Comparison of ENCODE assay signal across 22 cellular contexts in the genomic region with DNA sequence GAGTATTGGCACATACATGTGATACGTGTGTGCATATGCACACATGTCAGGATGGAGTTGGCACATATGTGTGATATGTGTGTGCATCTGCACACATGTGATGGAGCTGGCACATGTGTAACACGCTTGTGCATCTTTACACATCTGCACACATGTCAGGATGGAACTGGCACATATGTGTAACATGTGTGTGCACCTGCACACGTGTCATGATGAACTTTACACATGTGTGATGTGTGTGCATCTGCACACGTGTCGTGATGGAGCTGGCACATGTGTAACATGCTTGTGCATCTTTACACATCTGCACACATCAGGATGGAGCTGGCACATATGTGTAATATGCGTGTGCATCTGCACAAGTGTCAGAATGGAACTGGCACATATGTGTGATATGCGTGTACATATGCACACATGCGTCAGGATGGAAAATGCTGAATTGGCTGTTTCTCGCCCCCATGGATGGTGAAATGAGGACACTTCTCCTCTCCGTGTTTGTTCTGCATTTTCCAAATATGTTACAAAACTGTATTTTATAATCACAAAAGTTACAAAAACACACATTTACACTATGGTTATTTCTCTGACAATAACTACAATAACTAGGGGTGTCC. TPM values are rescaled to one million over a fixed set of nuclear protein-coding genes. Genes with fewer than 3 reads are reported as not detected.
DNase-seq lines count a peak whose midpoint lies in the region; ATAC-seq, FAIRE-seq and TF ChIP-seq lines count a peak whose summit lies in the region.
"Had no signal": no experiment of that assay in that cellular context is flagged by ENCODE, and none has a peak within 500 bp of the region (broad histone marks: within the 10 kb centered on the region; RNA-seq: fewer than 3 reads in every experiment).

No MANE protein-coding gene starts in this region.

- H4K20me1 ChIP-seq in HepG2 (ENCODE audit: insufficient read depth, low read length): no peaks in the 10 kb centered on the region
- no peaks in the 10 kb centered on the region for H4K20me1 ChIP-seq in Karpas-422 (ENCODE audit: insufficient read depth, low read depth, low read length)

- H3K27me3 ChIP-seq in HepG2 (ENCODE audit: control insufficient read depth in 1 of 2, insufficient read depth in 2 of 2, low read length in 2 of 2) (no peaks in the 10 kb centered on the region; a peak in 1 of 5 replicates), pancreas (no peaks in the 10 kb centered on the region), Karpas-422 (ENCODE audit: low read length) (no peaks in the 10 kb centered on the region)
- H3K27me3 ChIP-seq: BE2C had no signal

- CTCF ChIA-PET in A549 (lab: Yijun Ruan, JAX) (interaction anchor here (1.6 to 7.4 kb wide), 5 partner anchors 11 to 460 kb away, joined by 3 to 91 read pairs (median 9); no protein-coding TSS in a partner anchor), HepG2 (lab: Yijun Ruan, JAX; ENCODE audit: low intra/inter-chr PET ratio, low total read pairs) (no interaction called here)

- H3K4me3 Mint-ChIP-seq in natural killer cell: no peak overlapping the region
- H3K4me3 Mint-ChIP-seq in effector memory CD8-positive, alpha-beta T cell: no peak overlapping the region
- H3K4me3 Mint-ChIP-seq: GM23338 had no signal

- intact Hi-C loops in HepG2 (cut with micrococcal nuclease; ENCODE audit: unreplicated experiment): no loop called here
- intact Hi-C loops in pancreas (cut with DNase I): no loop called here
- intact Hi-C loops in natural killer cell (cut with micrococcal nuclease): no loop called here

- H3K36me3 Mint-ChIP-seq in natural killer cell: no peaks in the 10 kb centered on the region
- peaks cover 4% of the 10 kb centered on the region for H3K36me3 Mint-ChIP-seq in effector memory CD8-positive, alpha-beta T cell (ENCODE audit: insufficient read depth)

- no peaks in the 10 kb centered on the region for H3K4me1 Mint-ChIP-seq in natural killer cell
- H3K4me1 Mint-ChIP-seq in effector memory CD8-positive, alpha-beta T cell (ENCODE audit: low read depth in 2 of 2): no peaks in the 10 kb centered on the region
- H3K4me1 Mint-ChIP-seq: GM23338 had no signal

- POLR2A ChIA-PET in A549 (lab: Yijun Ruan, JAX): no interaction called here
- POLR2A ChIA-PET in HepG2 (lab: Yijun Ruan, JAX): interaction anchor here (0.8 to 3.6 kb wide), 6 partner anchors 11 to 78 kb away, joined by 4 to 47 read pairs (median 9); partner anchors contain the start of gene SLC6A19

- no peaks in the 10 kb centered on the region for H3K9me3 ChIP-seq in A549
- no peaks in the 10 kb centered on the region for H3K9me3 ChIP-seq in HepG2 (ENCODE audit: low read length)
- H3K9me3 ChIP-seq in pancreas: no peaks in the 10 kb centered on the region
- no peaks in the 10 kb centered on the region for H3K9me3 ChIP-seq in Karpas-422 (ENCODE audit: low read length)
- H3K9me3 ChIP-seq: BE2C, HAP-1, SJSA1 had no signal

- H3K27ac ChIP-seq in A549 (no peak overlapping the region), VCaP (peak overlapping the region; percentile 74), HepG2 (ENCODE audit: extremely low read length, insufficient read depth, low read length) (peak overlapping the region; percentile 66), pancreas (peak overlapping the region; percentile 71 to 85 (median 78)), Karpas-422 (ENCODE audit: low read length) (no peak overlapping the region)
- H3K27ac ChIP-seq: SJSA1 had no signal

- H3K9ac ChIP-seq in HepG2 (ENCODE audit: insufficient read depth, low read depth, low read length): no peak overlapping the region
- no peak overlapping the region for H3K9ac ChIP-seq in Karpas-422 (ENCODE audit: low read length)

- no peaks in the 10 kb centered on the region for H3K79me2 ChIP-seq in HepG2 (ENCODE audit: insufficient read depth, low read length)
- no peaks in the 10 kb centered on the region for H3K79me2 ChIP-seq in Karpas-422 (ENCODE audit: low read length)

- in situ Hi-C loops in HepG2 (cut with HindIII; ENCODE audit: extremely low pct_ligation_motif_present, low pct_unique_long_range_greater_than_20kb): no loop called here

- H3K4me1 ChIP-seq in A549: no peaks in the 10 kb centered on the region
- peaks cover 89% of the 10 kb centered on the region for H3K4me1 ChIP-seq in HepG2 (ENCODE audit: insufficient read depth, low read length)
- peaks cover 63 to 68% (median 66%) of the 10 kb centered on the region in 3 donors for H3K4me1 ChIP-seq in pancreas
- H3K4me1 ChIP-seq in Karpas-422 (ENCODE audit: low read length): no peaks in the 10 kb centered on the region
- H3K4me1 ChIP-seq: HAP-1, SJSA1 had no signal

- H3K4me3 ChIP-seq in A549 (no peak overlapping the region), HepG2 (replicated peaks in 1 of 3; ENCODE audit: insufficient read depth in 1 of 3, low read depth in 2 of 3, low read length in 3 of 3) (peak overlapping the region in 1 of 3 experiments; percentile 5; a peak in 2 of 6 replicates), pancreas (no peak overlapping the region), Karpas-422 (ENCODE audit: low read length) (no peak overlapping the region)
- H3K4me3 ChIP-seq: GM23338, HAP-1, SJSA1 had no signal

- TF ChIP-seq CTCF in A549 (IDR thresholded peaks at IDR 0.05) (no peak), VCaP (conservative IDR thresholded peaks at IDR 0.05) (no peak), HepG2 (CRISPR knock-in tag; IDR thresholded peaks at IDR 0.05) (no peak), pancreas (IDR thresholded peaks at IDR 0.05) (no peak), natural killer cell (IDR thresholded peaks at IDR 0.05) (no peak)

- H2AFZ ChIP-seq in HepG2 (ENCODE audit: low read length) (no peak overlapping the region), Karpas-422 (ENCODE audit: low read length) (no peak overlapping the region)
- H2AFZ ChIP-seq: GM23338 had no signal

- no peaks in the 10 kb centered on the region for H3K36me3 ChIP-seq in HepG2 (replicated peaks in 1 of 2; ENCODE audit: control insufficient read depth in 1 of 2, insufficient read depth in 2 of 2, low read length in 2 of 2)
- H3K36me3 ChIP-seq in pancreas: no peaks in the 10 kb centered on the region
- H3K36me3 ChIP-seq in Karpas-422 (ENCODE audit: insufficient read depth, low read length): no peaks in the 10 kb centered on the region
- H3K36me3 ChIP-seq: BE2C, HAP-1, SJSA1 had no signal

- H3K27me3 Mint-ChIP-seq in natural killer cell (ENCODE audit: low read depth in 2 of 2): peaks cover 3 to 13% of the 10 kb centered on the region in 2 donors
- peaks cover 29 to 56% of the 10 kb centered on the region in 2 donors for H3K27me3 Mint-ChIP-seq in effector memory CD8-positive, alpha-beta T cell

- 54% methylated on average over 10 of the region's 10 CpGs for WGBS in A549 (ENCODE audit: missing lambda C conversion rate)
- 83% methylated on average over 9 of the region's 10 CpGs for WGBS in HepG2 (ENCODE audit: low lambda C conversion rate)
- 82 to 84% methylated on average over 10 of the region's 10 CpGs for WGBS in pancreas, 2 donors

- no peak for TF ChIP-seq RAD21 in A549 (conservative IDR thresholded peaks at IDR 0.05 in 1 of 2, IDR thresholded peaks at IDR 0.05 in 1 of 2)
- no peak for TF ChIP-seq RAD21 in HepG2 (CRISPR knock-in tag; IDR thresholded peaks at IDR 0.05)

- DNase-seq in A549 (ENCODE audit: low read depth in 1 of 2, low spot score in 1 of 2) (no peak), HepG2 (ENCODE audit: low spot score) (no peak), pancreas (peak in 1 of 6 donors; percentile 3), GM19240 (ENCODE audit: insufficient read length, low spot score) (no peak), natural killer cell (no peak), Karpas-422 (no peak)
- no peak for DNase-seq in effector memory CD8-positive, alpha-beta T cell
- DNase-seq: DMS53, KG1, NCI-H1092 treated with DMSO at 0.1 percent for 48 hours, NCI-H2029 treated with DMSO at 0.1 percent for 48 hours, NCI-H226, NCI-H510A treated with DMSO at 0.1 percent for 48 hours, NCI-H774 had no signal

- ATAC-seq in A549 (no peak), HepG2 (no peak), pancreas (no peak), natural killer cell (no peak)
- ATAC-seq in effector memory CD8-positive, alpha-beta T cell (replicated peaks): no peak
- ATAC-seq: GM23338, Panc1 had no signal

- FAIRE-seq in A549 (lab: Jason Lieb, UNC): no peak
- FAIRE-seq in HepG2 (lab: Jason Lieb, UNC): no peak
- FAIRE-seq in pancreas (lab: Jason Lieb, UNC): no peak
- FAIRE-seq: A204.1, D721Med had no signal

- no peaks in the 10 kb centered on the region for H3K9me3 Mint-ChIP-seq in natural killer cell
- H3K9me3 Mint-ChIP-seq in effector memory CD8-positive, alpha-beta T cell: no peaks in the 10 kb centered on the region
- H3K9me3 Mint-ChIP-seq: GM23338 had no signal

- no peak for TF ChIP-seq EP300 in A549 (IDR thresholded peaks at IDR 0.05)
- TF ChIP-seq EP300 in HepG2 (IDR thresholded peaks at IDR 0.05; ENCODE audit: low read depth in 2 of 2, low read length in 2 of 2): no peak
- TF ChIP-seq EP300 in HepG2 (CRISPR knock-in tag; IDR thresholded peaks at IDR 0.05; ENCODE audit: borderline replicate concordance): no peak

- no peak for TF ChIP-seq POLR2A in A549 (IDR thresholded peaks at IDR 0.05; ENCODE audit: low read length)
- TF ChIP-seq POLR2A in HepG2 (IDR thresholded peaks at IDR 0.05; ENCODE audit: insufficient read depth in 1 of 2, low read depth in 2 of 2, low read length in 2 of 2): no peak

- BruUV-seq in HepG2 (replicated peaks; lab: Mats Ljungman, UMichigan): no TSS peak

- no peaks in the 10 kb centered on the region for H3K9me2 ChIP-seq in Karpas-422 (replicated peaks; ENCODE audit: insufficient read depth, low read length)

- H3K27ac Mint-ChIP-seq in natural killer cell: no peak overlapping the region
- no peak overlapping the region for H3K27ac Mint-ChIP-seq in effector memory CD8-positive, alpha-beta T cell
- H3K27ac Mint-ChIP-seq: GM23338 had no signal

- H3K4me2 ChIP-seq in A549 (no peak overlapping the region), HepG2 (ENCODE audit: low read depth, low read length) (peak overlapping the region; percentile 64), Karpas-422 (ENCODE audit: low read depth, low read length, poor library complexity, severe bottlenecking) (no peak overlapping the region)
- H3K4me2 ChIP-seq: GM23338 had no signal

RNA-seq across cellular contexts. Expression of gene SLC6A19, which starts 16.2 kb away (rescaled TPM):
- polyA plus RNA-seq in A549 (2011; rRNA removed) (not detected in 2 replicates), A549 (2017; fragmentation: RNase III; extraction: RNeasy Plus Mini Kit Qiagen cat#74134 plus additional on column Dnase treatment) (0.01 to 0.03 TPM in 2 of 3 replicates, not detected in the other), HepG2 (2011; rRNA removed) (0.01 TPM in 1 of 2 replicates, not detected in the other), pancreas (1 to 10 TPM; 1.1 to 3.9 TPM)
- 0.01 and 0.03 TPM in 2 replicates for polyA plus RNA-seq in A549 (2012; cell fraction: cytosol; rRNA removed)
- polyA plus RNA-seq in A549 (2012; cell fraction: nucleus; rRNA removed): 0.02 and 0.10 TPM in 2 replicates
- polyA minus RNA-seq in A549 (2011; rRNA and poly(A)+ RNA removed): not detected in 2 replicates
- total RNA-seq in HepG2 (2016; rRNA removed; fragmentation: Illumina TruSeq; extraction: Trizol) (0.02 TPM in 1 of 2 replicates, not detected in the other), pancreas (under 1 TPM; 0.08 to 0.37 (median 0.23) TPM), natural killer cell (not detected)
- not detected in 2 replicates for total RNA-seq in HepG2 (2016; cell fraction: cytosol; rRNA removed; fragmentation: Illumina TruSeq; extraction: Trizol; ENCODE audit: low read depth)
- total RNA-seq in HepG2 (2016; cell fraction: insoluble cytoplasmic fraction; rRNA removed; fragmentation: Illumina TruSeq; extraction: Trizol): 0.06 TPM in 1 of 2 replicates, not detected in the other
- not detected in 2 replicates for total RNA-seq in HepG2 (2016; cell fraction: membrane; rRNA removed; fragmentation: Illumina TruSeq; extraction: Trizol)
- total RNA-seq in HepG2 (2016; cell fraction: nucleus; rRNA removed; fragmentation: Illumina TruSeq; extraction: Trizol): not detected in 2 replicates
- polyA plus RNA-seq in HepG2 (2011; cell fraction: cytosol; rRNA removed): 0.01 TPM in 1 of 2 replicates, not detected in the other
- 0.06 and 0.07 TPM in 2 replicates for polyA plus RNA-seq in HepG2 (2011; cell fraction: nucleus; rRNA removed)
- not detected in 2 replicates for polyA plus RNA-seq in HepG2 (2012)
- not detected in 2 replicates for polyA plus RNA-seq in HepG2 (2016; cell fraction: cytosol; fragmentation: Illumina TruSeq; extraction: Trizol; ENCODE audit: low read depth)
- not detected in 2 replicates for polyA plus RNA-seq in HepG2 (2016; cell fraction: insoluble cytoplasmic fraction; fragmentation: Illumina TruSeq; extraction: Trizol; ENCODE audit: low read depth)
- not detected in 2 replicates for polyA plus RNA-seq in HepG2 (2016; cell fraction: membrane; fragmentation: Illumina TruSeq; extraction: Trizol; ENCODE audit: low read depth)
- 0.08 TPM in 1 of 2 replicates, not detected in the other for polyA plus RNA-seq in HepG2 (2016; cell fraction: nucleus; fragmentation: Illumina TruSeq; extraction: Trizol; ENCODE audit: insufficient read depth, low read depth)
- 0.02 and 0.12 TPM in 2 replicates for polyA minus RNA-seq in HepG2 (2011; rRNA and poly(A)+ RNA removed; ENCODE audit: low replicate concordance)
- 0.09 TPM in 1 of 2 replicates, not detected in the other for polyA minus RNA-seq in HepG2 (2011; cell fraction: cytosol; rRNA and poly(A)+ RNA removed)
- polyA minus RNA-seq in HepG2 (2011; cell fraction: nucleus; rRNA and poly(A)+ RNA removed): not detected in 2 replicates
- not detected in 2 replicates for total RNA-seq in Karpas-422 (2014; rRNA removed; shearing (Covaris generic); ENCODE audit: low replicate concordance)
- total RNA-seq: GM23338 had no signal
- polyA plus RNA-seq: GM23338 had no signal

RNA-seq across cellular contexts. Expression of gene SLC6A18, which starts 40.0 kb away (rescaled TPM):
- polyA plus RNA-seq in A549 (2011; rRNA removed): not detected in 2 replicates
- not detected in 2 replicates for polyA plus RNA-seq in A549 (2012; cell fraction: cytosol; rRNA removed)
- polyA plus RNA-seq in A549 (2012; cell fraction: nucleus; rRNA removed): not detected in 2 replicates
- polyA plus RNA-seq in A549 (2017; fragmentation: RNase III; extraction: RNeasy Plus Mini Kit Qiagen cat#74134 plus additional on column Dnase treatment): not detected in 3 replicates
- polyA minus RNA-seq in A549 (2011; rRNA and poly(A)+ RNA removed): not detected in 2 replicates
- total RNA-seq in HepG2 (2016; rRNA removed; fragmentation: Illumina TruSeq; extraction: Trizol): not detected in 2 replicates
- not detected in 2 replicates for total RNA-seq in HepG2 (2016; cell fraction: cytosol; rRNA removed; fragmentation: Illumina TruSeq; extraction: Trizol; ENCODE audit: low read depth)
- total RNA-seq in HepG2 (2016; cell fraction: insoluble cytoplasmic fraction; rRNA removed; fragmentation: Illumina TruSeq; extraction: Trizol): not detected in 2 replicates
- total RNA-seq in HepG2 (2016; cell fraction: membrane; rRNA removed; fragmentation: Illumina TruSeq; extraction: Trizol): not detected in 2 replicates
- not detected in 2 replicates for total RNA-seq in HepG2 (2016; cell fraction: nucleus; rRNA removed; fragmentation: Illumina TruSeq; extraction: Trizol)
- polyA plus RNA-seq in HepG2 (2011; rRNA removed): not detected in 2 replicates
- not detected in 2 replicates for polyA plus RNA-seq in HepG2 (2011; cell fraction: cytosol; rRNA removed)
- polyA plus RNA-seq in HepG2 (2011; cell fraction: nucleus; rRNA removed): not detected in 2 replicates
- not detected in 2 replicates for polyA plus RNA-seq in HepG2 (2012)
- not detected in 2 replicates for polyA plus RNA-seq in HepG2 (2016; cell fraction: cytosol; fragmentation: Illumina TruSeq; extraction: Trizol; ENCODE audit: low read depth)
- not detected in 2 replicates for polyA plus RNA-seq in HepG2 (2016; cell fraction: insoluble cytoplasmic fraction; fragmentation: Illumina TruSeq; extraction: Trizol; ENCODE audit: low read depth)
- not detected in 2 replicates for polyA plus RNA-seq in HepG2 (2016; cell fraction: membrane; fragmentation: Illumina TruSeq; extraction: Trizol; ENCODE audit: low read depth)
- polyA plus RNA-seq in HepG2 (2016; cell fraction: nucleus; fragmentation: Illumina TruSeq; extraction: Trizol; ENCODE audit: insufficient read depth, low read depth): not detected in 2 replicates
- not detected in 2 replicates for polyA minus RNA-seq in HepG2 (2011; rRNA and poly(A)+ RNA removed; ENCODE audit: low replicate concordance)
- not detected in 2 replicates for polyA minus RNA-seq in HepG2 (2011; cell fraction: cytosol; rRNA and poly(A)+ RNA removed)
- not detected in 2 replicates for polyA minus RNA-seq in HepG2 (2011; cell fraction: nucleus; rRNA and poly(A)+ RNA removed)
- not detected for total RNA-seq in pancreas
- polyA plus RNA-seq in pancreas: under 1 TPM in 1 of 2 donors, not detected in 1; 0.14 TPM
- not detected for total RNA-seq in natural killer cell
- total RNA-seq in Karpas-422 (2014; rRNA removed; shearing (Covaris generic); ENCODE audit: low replicate concordance): not detected in 2 replicates
- total RNA-seq: GM23338, SJSA1 had no signal
- polyA plus RNA-seq: GM23338 had no signal

Comparison
In these comparisons a context has a peak if more than half of its experiments do, and no peak if none do; other contexts are left out.
1. H3K27ac ChIP-seq: peak in VCaP (single experiment), HepG2 (single experiment) and pancreas (4 of 4); none in A549 (0 of 2) and Karpas-422 (single experiment).
2. Of the 38 proteins assayed by ChIP-seq in both HepG2 and A549: peak only in HepG2: none; only in A549: none; in both: MAFK; in neither: 36; mixed calls (peak in some experiments, not most) for 1.